ENCODE assay signal across 1 cellular context in genomic region chrX:25015486-25016360, GRCh38.
TF ChIP-seq lines count a peak whose summit lies in the region.

Gene ARX (minus strand): TSS chrX:25015965. CDS start chrX:25015737, 228 bp downstream.

TF ChIP-seq in HepG2, 621 proteins besides CTCF, POLR2A, EP300 and RAD21 (continued from another document):
- TF ChIP-seq ARID5B (CRISPR knock-in tag; IDR thresholded peaks at IDR 0.05) (0 out of 2 replicates have a peak, but pooled peaks have one; percentile 22), MAX (IDR thresholded peaks at IDR 0.05) (peak; percentile 86), HNF1A (IDR thresholded peaks at IDR 0.05; ENCODE audit: low read depth) (no peak), HNF1A (CRISPR knock-in tag; IDR thresholded peaks at IDR 0.05; ENCODE audit: borderline replicate concordance) (no peak), CSRNP2 (CRISPR knock-in tag; conservative IDR thresholded peaks at IDR 0.05; ENCODE audit: low read depth) (0 out of 2 replicates have a peak, but pooled peaks have one; percentile 38), ZBTB10 (CRISPR knock-in tag; IDR thresholded peaks at IDR 0.05; ENCODE audit: borderline replicate concordance) (no peak), IRF2 (CRISPR knock-in tag; IDR thresholded peaks at IDR 0.05) (0 out of 2 replicates have a peak, but pooled peaks have one; percentile 31), POGZ (CRISPR knock-in tag; IDR thresholded peaks at IDR 0.05) (peak; percentile 47; the same call in 1 of the 2 replicates), ZBTB26 (CRISPR knock-in tag; IDR thresholded peaks at IDR 0.05; ENCODE audit: borderline replicate concordance) (no peak), DRAP1 (CRISPR knock-in tag; IDR thresholded peaks at IDR 0.05) (no peak), ZMYM3 (CRISPR knock-in tag; IDR thresholded peaks at IDR 0.05) (no peak), NCOR1 (IDR thresholded peaks at IDR 0.05; ENCODE audit: borderline replicate concordance, low read length) (no peak), BHLHE40 (IDR thresholded peaks at IDR 0.05; ENCODE audit: low read length) (peak; percentile 44; the same call in 1 of the 2 replicates), MTF1 (CRISPR knock-in tag; IDR thresholded peaks at IDR 0.05) (no peak), SRSF1 (optimal IDR thresholded peaks at IDR 0.05; ENCODE audit: low read depth, low read length) (no peak), ZNF512 (CRISPR knock-in tag; IDR thresholded peaks at IDR 0.05) (no peak), BCL3 (CRISPR knock-in tag; IDR thresholded peaks at IDR 0.05) (no peak)
